15 cellular contexts compared by ENCODE assay signal in the genomic region with DNA sequence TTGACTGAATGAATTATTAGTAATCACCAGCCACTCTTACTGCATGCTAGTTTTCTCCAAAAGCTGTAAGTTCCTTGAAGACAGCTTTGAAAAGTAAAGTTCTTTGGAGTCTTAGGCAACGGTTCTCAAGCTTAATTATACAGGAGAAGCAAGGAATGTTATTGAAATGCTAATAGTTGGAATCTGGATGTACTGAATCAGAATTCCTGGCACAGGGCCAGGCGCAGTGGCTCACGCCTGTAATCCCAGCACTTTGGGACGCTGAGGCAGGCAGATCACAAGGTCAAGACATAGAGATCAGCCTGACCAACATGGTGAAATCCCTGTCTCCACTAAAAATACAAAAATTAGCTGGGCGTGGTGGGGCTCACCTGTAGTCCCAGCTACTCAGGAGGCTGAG. TPM values are rescaled to one million over a fixed set of nuclear protein-coding genes. Genes with fewer than 3 reads are reported as not detected.
DNase-seq lines count a peak whose midpoint lies in the region; ATAC-seq and TF ChIP-seq lines count a peak whose summit lies in the region.
"Had no signal": no experiment of that assay in that cellular context is flagged by ENCODE, and none has a peak within 500 bp of the region (broad histone marks: within the 10 kb centered on the region; RNA-seq: fewer than 3 reads in every experiment).

No MANE protein-coding gene starts in this region.

- H3K27me3 Mint-ChIP-seq in CD8-positive, alpha-beta T cell (ENCODE audit: low read depth), result no peaks in the 10 kb centered on the region

- H3K27ac ChIP-seq in effector memory CD4-positive, alpha-beta T cell (ENCODE audit: insufficient read depth, low read length, poor library complexity, severe bottlenecking), result no peak overlapping the region
- H3K27ac ChIP-seq in CD8-positive, alpha-beta T cell (ENCODE audit: low read depth, low read length), result no peak overlapping the region
- H3K27ac ChIP-seq: C4-2B had no signal

- H3K36me3 Mint-ChIP-seq in CD8-positive, alpha-beta T cell, result no peaks in the 10 kb centered on the region

- H3K4me3 ChIP-seq in effector memory CD4-positive, alpha-beta T cell (ENCODE audit: insufficient read depth, low read depth, low read length, poor library complexity, severe bottlenecking), result no peak overlapping the region
- no peak overlapping the region for H3K4me3 ChIP-seq in CD8-positive, alpha-beta T cell (ENCODE audit: low read depth, low read length)

- no peaks in the 10 kb centered on the region for H3K4me1 ChIP-seq in effector memory CD4-positive, alpha-beta T cell (ENCODE audit: control insufficient read depth, insufficient read depth, low read length, poor library complexity, severe bottlenecking)
- no peaks in the 10 kb centered on the region for H3K4me1 ChIP-seq in CD8-positive, alpha-beta T cell (ENCODE audit: insufficient read depth, low read length)

- H3K36me3 ChIP-seq in effector memory CD4-positive, alpha-beta T cell (ENCODE audit: control insufficient read depth, insufficient read depth, low read length), result no peaks in the 10 kb centered on the region
- H3K36me3 ChIP-seq in CD8-positive, alpha-beta T cell (ENCODE audit: insufficient read depth, low read length), result no peaks in the 10 kb centered on the region

- POLR2A ChIA-PET in CD8-positive, alpha-beta T cell (lab: Charles Lee), result no interaction called here

- no peaks in the 10 kb centered on the region for H3K4me1 Mint-ChIP-seq in CD8-positive, alpha-beta T cell (ENCODE audit: low read depth)
- H3K4me1 Mint-ChIP-seq: stimulated activated naive CD8-positive, alpha-beta T cell treated with anti-CD3 and anti-CD28 coated beads, Interleukin-15, amount 100 ng/mL, for 72 hours had no signal

- intact Hi-C loops in CD8-positive, alpha-beta T cell (cut with DNase I, micrococcal nuclease), result no loop called here

- peak; percentile 11 for ATAC-seq in omental fat pad (ENCODE audit: low FRiP score)
- no peak for ATAC-seq in CD8-positive, alpha-beta T cell
- ATAC-seq: stimulated activated naive CD8-positive, alpha-beta T cell treated with anti-CD3 and anti-CD28 coated beads, Interleukin-15, amount 100 ng/mL, for 72 hours had no signal

- H3K9me3 ChIP-seq in effector memory CD4-positive, alpha-beta T cell (ENCODE audit: control insufficient read depth, low read length), result no peaks in the 10 kb centered on the region
- H3K9me3 ChIP-seq in CD8-positive, alpha-beta T cell (ENCODE audit: low read length), result no peaks in the 10 kb centered on the region

- DNase-seq in EH (ENCODE audit: low read depth) (peak; percentile 87), T1000 (lab: John Stamatoyannopoulos, UW) (peak; percentile 6), fibroblast of peridontal ligament (ENCODE audit: extremely low read depth) (peak; percentile 43), omental fat pad (ENCODE audit: low spot score) (peak; percentile 27), GF-D8 (lab: John Stamatoyannopoulos, UW) (no peak)
- no peak for DNase-seq in effector memory CD4-positive, alpha-beta T cell
- no peak for DNase-seq in CD8-positive, alpha-beta T cell
- DNase-seq in activated effector memory CD4-positive, alpha-beta T cell treated with anti-CD3 and anti-CD28 coated beads, Interleukin-2, amount 50 U/mL, for 16 hours, result no peak
- DNase-seq: activated CD8-positive, alpha-beta memory T cell treated with anti-CD3 and anti-CD28 coated beads, Interleukin-2, amount 50 U/mL, for 4 hours; effector CD8-positive, alpha-beta T cell; midbrain; NCI-H1436 treated with DMSO at 0.1 percent for 48 hours; NCI-H774; stimulated activated naive CD8-positive, alpha-beta T cell treated with anti-CD3 and anti-CD28 coated beads, Interleukin-15, amount 100 ng/mL, for 72 hours had no signal

- no peak for TF ChIP-seq CTCF in omental fat pad (IDR thresholded peaks at IDR 0.05)
- TF ChIP-seq CTCF in CD8-positive, alpha-beta T cell (IDR thresholded peaks at IDR 0.05), result no peak

- CTCF ChIA-PET in CD8-positive, alpha-beta T cell (lab: Charles Lee), result no interaction called here

- H3K9me3 Mint-ChIP-seq in CD8-positive, alpha-beta T cell, result no peaks in the 10 kb centered on the region
- H3K9me3 Mint-ChIP-seq: stimulated activated naive CD8-positive, alpha-beta T cell treated with anti-CD3 and anti-CD28 coated beads, Interleukin-15, amount 100 ng/mL, for 72 hours had no signal

- no peaks in the 10 kb centered on the region for H3K27me3 ChIP-seq in effector memory CD4-positive, alpha-beta T cell (replicated peaks; ENCODE audit: control insufficient read depth, insufficient read depth, low read length, poor library complexity, severe bottlenecking)
- H3K27me3 ChIP-seq in CD8-positive, alpha-beta T cell (ENCODE audit: insufficient read depth, low read length), result no peaks in the 10 kb centered on the region

- no peak overlapping the region for H3K27ac Mint-ChIP-seq in CD8-positive, alpha-beta T cell
- H3K27ac Mint-ChIP-seq: stimulated activated naive CD8-positive, alpha-beta T cell treated with anti-CD3 and anti-CD28 coated beads, Interleukin-15, amount 100 ng/mL, for 72 hours had no signal

- no peak overlapping the region for H3K4me3 Mint-ChIP-seq in CD8-positive, alpha-beta T cell
- H3K4me3 Mint-ChIP-seq: stimulated activated naive CD8-positive, alpha-beta T cell treated with anti-CD3 and anti-CD28 coated beads, Interleukin-15, amount 100 ng/mL, for 72 hours had no signal

RNA-seq across cellular contexts. Expression of gene GRIA1, which starts 33.4 kb away (rescaled TPM):
- total RNA-seq in omental fat pad, result 1 to 10 TPM in 3 of 4 donors, not detected in 1; 1.7 to 9.6 (median 5.0) TPM
- not detected for total RNA-seq in CD8-positive, alpha-beta T cell

Comparison
In these comparisons a context has a peak if more than half of its experiments do, and no peak if none do; other contexts are left out.
1. DNase-seq: peak in EH (single experiment), T1000 (single experiment), fibroblast of peridontal ligament (single experiment) and omental fat pad (single experiment); none in GF-D8 (single experiment), effector memory CD4-positive, alpha-beta T cell (0 of 3), CD8-positive, alpha-beta T cell (0 of 7) and activated effector memory CD4-positive, alpha-beta T cell treated with anti-CD3 and anti-CD28 coated beads, Interleukin-2, amount 50 U/mL, for 16 hours (single experiment).